Comparison of ENCODE assay signal across 18 cellular contexts in the genomic region with DNA sequence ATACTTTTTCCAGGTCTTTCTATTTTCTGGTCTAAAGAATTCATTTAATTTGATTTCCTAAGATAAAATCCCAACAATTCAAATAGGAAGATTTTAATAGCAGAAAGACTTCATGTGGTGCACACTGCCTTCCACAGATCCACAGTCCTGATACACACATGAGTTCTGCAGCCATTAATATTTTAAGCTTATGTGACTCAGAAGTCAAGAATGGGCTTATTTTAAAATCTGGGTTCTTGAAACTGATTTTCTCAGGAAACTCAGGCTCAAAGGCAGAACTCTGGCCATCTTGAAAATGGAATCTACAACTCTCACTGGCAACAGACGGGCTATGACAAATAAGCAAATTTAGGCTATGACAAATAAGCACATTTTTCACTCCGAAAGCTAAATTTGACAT.
A peak's percentile ranks its signal among the peaks of the same experiment; 100 is the strongest.
DNase-seq lines count a peak whose midpoint lies in the region; TF ChIP-seq lines count a peak whose summit lies in the region.
"Had no signal": no experiment of that assay in that cellular context is flagged by ENCODE, and none has a peak within 500 bp of the region (broad histone marks: within the 10 kb centered on the region; RNA-seq: fewer than 3 reads in every experiment).

No MANE protein-coding gene starts in this region.

- H3K4me3 ChIP-seq in coronary artery (no peak overlapping the region), retinal pigment epithelial cell (ENCODE audit: low read length) (no peak overlapping the region)
- H3K4me3 ChIP-seq: A549, SJCRH30 had no signal

- DNase-seq in EH (ENCODE audit: low read depth) (peak; percentile 86), M059J (ENCODE audit: low read depth) (peak; percentile 37), coronary artery (ENCODE audit: low spot score) (no peak), retinal pigment epithelial cell (ENCODE audit: low read depth) (peak; percentile 44), dedifferentiated amniotic fluid mesenchymal stem cell (ENCODE audit: extremely low spot score) (no peak), progenitor cell of endocrine pancreas (ENCODE audit: low spot score, unreplicated experiment) (no peak), caudate nucleus (lab: John Stamatoyannopoulos, UW) (no peak)
- no peak for DNase-seq in activated CD8-positive, alpha-beta memory T cell treated with anti-CD3 and anti-CD28 coated beads, Interleukin-2, amount 50 U/mL, for 48 hours
- DNase-seq: AML-193, COR-L47, GOT3, KG1, NCI-H1436, NCI-H2029, NCI-H2171, NCI-H774, SJCRH30 had no signal

- peaks cover 12% of the 10 kb centered on the region for H3K4me1 Mint-ChIP-seq in progenitor cell of endocrine pancreas (ENCODE audit: low read depth)

- no peak overlapping the region for H3K27ac Mint-ChIP-seq in progenitor cell of endocrine pancreas

- H3K4me3 Mint-ChIP-seq in progenitor cell of endocrine pancreas (ENCODE audit: low read depth): no peak overlapping the region

- H3K36me3 Mint-ChIP-seq in progenitor cell of endocrine pancreas (ENCODE audit: insufficient read depth): no peaks in the 10 kb centered on the region

- TF ChIP-seq CTCF in coronary artery (IDR thresholded peaks at IDR 0.05) (no peak), retinal pigment epithelial cell (conservative IDR thresholded peaks at IDR 0.05; ENCODE audit: low read depth, low read length) (no peak), progenitor cell of endocrine pancreas (IDR thresholded peaks at IDR 0.05; ENCODE audit: unreplicated experiment) (no peak)

- no peaks in the 10 kb centered on the region for H3K9me3 Mint-ChIP-seq in progenitor cell of endocrine pancreas (ENCODE audit: low read depth)

- H3K27me3 Mint-ChIP-seq in progenitor cell of endocrine pancreas: no peaks in the 10 kb centered on the region

- H3K27ac ChIP-seq in coronary artery (peak overlapping the region; percentile 36 to 43), caudate nucleus (ENCODE audit: low read depth, low read length) (no peak overlapping the region)
- H3K27ac ChIP-seq: A549, SJCRH30 had no signal

Comparison
In these comparisons a context has a peak if more than half of its experiments do, and no peak if none do; other contexts are left out.
1. DNase-seq: peak in EH (single experiment), M059J (single experiment) and retinal pigment epithelial cell (single experiment); none in coronary artery (single experiment), dedifferentiated amniotic fluid mesenchymal stem cell (single experiment), progenitor cell of endocrine pancreas (single experiment), activated CD8-positive, alpha-beta memory T cell treated with anti-CD3 and anti-CD28 coated beads, Interleukin-2, amount 50 U/mL, for 48 hours (single experiment) and caudate nucleus (0 of 61).